ENCODE assay signal across 8 cellular contexts in genomic region chr7:151876112-151876898, GRCh38. TPM values are rescaled to one million over a fixed set of nuclear protein-coding genes. Genes with fewer than 3 reads are reported as not detected.
DNase-seq lines count a peak whose midpoint lies in the region; FAIRE-seq and TF ChIP-seq lines count a peak whose summit lies in the region.

No MANE protein-coding gene starts in this region.

- H3K4me1 ChIP-seq in H1 (replicated peaks in 1 of 4; ENCODE audit: control insufficient read depth in 3 of 4, insufficient read depth in 4 of 4, low read length in 3 of 4), result peaks cover 0 to 14% (median 4%) of the 10 kb centered on the region in 4 experiments; a peak in 6 of 7 replicates

- no peak overlapping the region for H3K4ac ChIP-seq in H1 (replicated peaks; ENCODE audit: insufficient read length, low read depth, low read length)

- no peak overlapping the region for H2BK5ac ChIP-seq in H1 (ENCODE audit: low read depth, low read length)

- H4K20me1 ChIP-seq in H1 (replicated peaks in 1 of 2; ENCODE audit: control insufficient read depth in 1 of 2, insufficient read depth in 2 of 2, low read length in 2 of 2), result no peaks in the 10 kb centered on the region

- TF ChIP-seq RAD21 in H1 (IDR thresholded peaks at IDR 0.05 in 1 of 2, conservative IDR thresholded peaks at IDR 0.05 in 1 of 2; ENCODE audit: low read depth in 2 of 2, low read length in 2 of 2), result no peak

- H4K5ac ChIP-seq in H1 (ENCODE audit: insufficient read length, low read depth, low read length), result no peak overlapping the region

- POLR2A ChIA-PET in AG04450 (lab: Yijun Ruan, JAX), result no interaction called here
- POLR2A ChIA-PET in H1 (lab: Charles Lee; ENCODE audit: partially characterized antibody), result interaction anchor here (1.1 to 1.5 kb wide), 2 partner anchors 19 to 149 kb away, joined by 3 read pairs; no protein-coding TSS in a partner anchor

- H3K27ac ChIP-seq in AG04450 (ENCODE audit: low read depth, low read length) (no peak overlapping the region), H1 (ENCODE audit: low read depth, low read length) (no peak overlapping the region)

- no peak overlapping the region for H3K9ac ChIP-seq in H1 (replicated peaks in 1 of 4; ENCODE audit: extremely low read depth in 1 of 4, low read depth in 3 of 4, low read length in 3 of 4)

- DNase-seq in AG04450 (ENCODE audit: low read depth, low spot score), result no peak
- peak; percentile 31 for DNase-seq in GM19240 (ENCODE audit: insufficient read length, low spot score)
- peak; percentile 15 for DNase-seq in NCI-H226
- peak; percentile 14 to 41 (median 21) for DNase-seq in activated CD8-positive, alpha-beta memory T cell treated with anti-CD3 and anti-CD28 coated beads for 48 hours (ENCODE audit: low read depth in 2 of 3, low spot score in 2 of 3)
- DNase-seq in H1 (ENCODE audit: low read depth in 1 of 2, low spot score in 2 of 2), result peak in 1 of 2 experiments; percentile 85
- DNase-seq in mucosa of gallbladder (ENCODE audit: low spot score), result peak; percentile 74
- peak; percentile 12 to 52 for DNase-seq in stimulated activated CD8-positive, alpha-beta memory T cell treated with anti-CD3 and anti-CD28 coated beads, Interleukin-2, amount 100 ng/mL, for 1 hour (ENCODE audit: low read depth in 2 of 2)
- no peak for DNase-seq in D721Med (ENCODE audit: insufficient read length, low spot score)

- no peaks in the 10 kb centered on the region for H3K79me1 ChIP-seq in H1 (ENCODE audit: low read depth, low read length)

- H3K27me3 ChIP-seq in AG04450 (ENCODE audit: control insufficient read depth, insufficient read depth, low read length), result peaks cover 56% of the 10 kb centered on the region
- peaks cover 6 to 28% (median 19%) of the 10 kb centered on the region in 4 experiments for H3K27me3 ChIP-seq in H1 (replicated peaks in 1 of 4; ENCODE audit: control insufficient read depth in 3 of 4, extremely low read depth in 1 of 4, insufficient read depth in 3 of 4, low read length in 3 of 4)

- CTCF ChIA-PET in AG04450 (lab: Charles Lee) (interaction anchor here (0.6 kb wide), 1 partner anchor 93 kb away, joined by 3 read pairs; no protein-coding TSS in a partner anchor), H1 (lab: Charles Lee; ENCODE audit: partially characterized antibody) (no interaction called here)

- 0% methylated on average over 55 of the region's 84 CpGs; no CpG with 5 or more reads in 1 of the 2 experiments for WGBS in H1 (ENCODE audit: extremely low coverage in 1 of 2, insufficient coverage in 1 of 2, insufficient read length in 1 of 2, insufficient replicate concordance in 2 of 2, low coverage in 1 of 2, low lambda C conversion rate in 2 of 2, missing lambda C conversion rate in 1 of 2), 2 experiments

- no peaks in the 10 kb centered on the region for H3K36me3 ChIP-seq in H1 (ENCODE audit: control insufficient read depth in 2 of 4, insufficient read depth in 4 of 4, low read length in 3 of 4)

- TF ChIP-seq EP300 in H1 (IDR thresholded peaks at IDR 0.05; ENCODE audit: borderline replicate concordance in 1 of 2, low read depth in 2 of 2, low read length in 2 of 2), result no peak

- H4K91ac ChIP-seq in H1 (replicated peaks; ENCODE audit: insufficient read length, low read length), result no peak overlapping the region

- no peak overlapping the region for H2BK15ac ChIP-seq in H1 (ENCODE audit: low read length)

- H3K18ac ChIP-seq in H1 (ENCODE audit: extremely low read depth, low read length), result peak overlapping the region; percentile 83

- peaks cover 3% of the 10 kb centered on the region; the same call in 1 of the 2 replicates for H3K9me3 ChIP-seq in AG04450 (ENCODE audit: control insufficient read depth, insufficient read depth, low read length)
- no peaks in the 10 kb centered on the region for H3K9me3 ChIP-seq in H1 (ENCODE audit: insufficient read depth in 2 of 2, low read depth in 1 of 2, low read length in 1 of 2)

- no peak for TF ChIP-seq CTCF in AG04450 (IDR thresholded peaks at IDR 0.05; ENCODE audit: low read depth, low read length)
- TF ChIP-seq CTCF in H1 (IDR thresholded peaks at IDR 0.05; ENCODE audit: control extremely low read depth in 1 of 3, insufficient read depth in 1 of 3, low read depth in 1 of 3, low read length in 3 of 3), result no peak
- no peak for TF ChIP-seq CTCF in D721Med (IDR thresholded peaks at IDR 0.05; ENCODE audit: insufficient read depth, missing control alignments)

- H2AK5ac ChIP-seq in H1 (ENCODE audit: low read depth, low read length), result no peak overlapping the region

- no peak overlapping the region for H2BK12ac ChIP-seq in H1 (ENCODE audit: low read depth, low read length)

- FAIRE-seq in H1 (lab: Jason Lieb, UNC), result no peak
- no peak for FAIRE-seq in D721Med (lab: Jason Lieb, UNC)

- no peaks in the 10 kb centered on the region for H3K79me2 ChIP-seq in H1 (ENCODE audit: control insufficient read depth in 1 of 2, insufficient read depth in 2 of 2, low read length in 2 of 2)

- no peak overlapping the region for H3K23ac ChIP-seq in H1 (ENCODE audit: insufficient read length)

- no peak overlapping the region for H2BK120ac ChIP-seq in H1 (replicated peaks; ENCODE audit: low read depth, low read length)

- no peak for TF ChIP-seq POLR2A in H1 (IDR thresholded peaks at IDR 0.05; ENCODE audit: control extremely low read depth in 1 of 2, low read depth in 2 of 2, low read length in 2 of 2)

- no peak overlapping the region for H2BK20ac ChIP-seq in H1 (ENCODE audit: low read length)

- no peak overlapping the region for H3K56ac ChIP-seq in H1 (replicated peaks; ENCODE audit: insufficient read length, low read depth, low read length)

- peaks cover 25% of the 10 kb centered on the region for H3K23me2 ChIP-seq in H1 (ENCODE audit: low read depth, low read length)

- H4K8ac ChIP-seq in H1 (ENCODE audit: extremely low read depth, insufficient read depth, low read length), result no peak overlapping the region

- H3K4me2 ChIP-seq in H1 (ENCODE audit: insufficient read depth in 1 of 2, low read depth in 2 of 2, low read length in 2 of 2), result peak overlapping the region; percentile 66 to 93

- H2AFZ ChIP-seq in H1 (ENCODE audit: low read length), result peak overlapping the region; percentile 1; the same call in 1 of the 2 replicates

- H3K4me3 ChIP-seq in AG04450 (ENCODE audit: low read depth, low read length), result peak overlapping the region; percentile 58
- peak overlapping the region; percentile 38 to 74 (median 64) for H3K4me3 ChIP-seq in H1 (ENCODE audit: extremely low read depth in 1 of 4, insufficient read depth in 2 of 4, low read depth in 3 of 4, low read length in 4 of 4)

- no peak overlapping the region for H3K14ac ChIP-seq in H1 (ENCODE audit: insufficient read length)

TF ChIP-seq in H1, 55 proteins besides CTCF, POLR2A, EP300 and RAD21 (continues in another document):
- no peak for TF ChIP-seq ATF3 (IDR thresholded peaks at IDR 0.05; ENCODE audit: insufficient read depth, low read depth, low read length)
- no peak for TF ChIP-seq SP4 (IDR thresholded peaks at IDR 0.05; ENCODE audit: low read length)
- TF ChIP-seq SIX5 (IDR thresholded peaks at IDR 0.05; ENCODE audit: low read depth, low read length), result no peak
- no peak for TF ChIP-seq RBBP5 (IDR thresholded peaks at IDR 0.05; ENCODE audit: borderline replicate concordance, low read depth, low read length)
- no peak for TF ChIP-seq RFX5 (IDR thresholded peaks at IDR 0.05; ENCODE audit: borderline replicate concordance, low read depth, low read length)
- TF ChIP-seq ASH2L (IDR thresholded peaks at IDR 0.05; ENCODE audit: low read length), result peak; percentile 62
- TF ChIP-seq SRF (IDR thresholded peaks at IDR 0.05; ENCODE audit: low read depth, low read length), result no peak
- peak; percentile 53; the same call in 1 of the 2 replicates for TF ChIP-seq MAX (IDR thresholded peaks at IDR 0.05)
- no peak for TF ChIP-seq ATF2 (IDR thresholded peaks at IDR 0.05; ENCODE audit: low read length)
- no peak for TF ChIP-seq FOSL1 (IDR thresholded peaks at IDR 0.05; ENCODE audit: insufficient read depth, low read depth, low read length)
- no peak for TF ChIP-seq JUN (IDR thresholded peaks at IDR 0.05; ENCODE audit: low read depth, low read length)
- TF ChIP-seq PHF8 (conservative IDR thresholded peaks at IDR 0.05; ENCODE audit: low read depth, low read length), result peak; percentile 17; the same call in 1 of the 2 replicates
- no peak for TF ChIP-seq KDM5A (IDR thresholded peaks at IDR 0.05; ENCODE audit: low read length)
- TF ChIP-seq TCF12 (IDR thresholded peaks at IDR 0.05; ENCODE audit: low read depth, low read length), result no peak
- TF ChIP-seq HDAC6 (IDR thresholded peaks at IDR 0.05; ENCODE audit: low read depth, low read length), result no peak
- no peak for TF ChIP-seq CHD2 (IDR thresholded peaks at IDR 0.05; ENCODE audit: low read length)

RNA-seq across cellular contexts. Expression of gene PRKAG2, which starts 0.6 kb away (rescaled TPM):
- polyA plus RNA-seq in AG04450 (2011; rRNA removed), result 34.1 and 45.0 TPM in 2 replicates
- 23.4 and 25.2 TPM in 2 replicates for polyA minus RNA-seq in AG04450 (2011; rRNA and poly(A)+ RNA removed)
- total RNA-seq in H1 (2021; fragmentation: NEBNext Ultra II Directional; extraction: Animal tissue kit (Norgen Biotek cat#: 25700)), result 18.1 and 21.2 TPM in 2 replicates
- 5.4 and 7.5 TPM in 2 replicates for polyA plus RNA-seq in H1 (2011; rRNA removed)
- polyA plus RNA-seq in H1 (2011; cell fraction: cytosol; rRNA removed), result 10.7 TPM
- 4.9 TPM for polyA plus RNA-seq in H1 (2011; cell fraction: nucleus; rRNA removed)
- 10.7 to 13.6 TPM (median 12.0 TPM) in 4 replicates for polyA plus RNA-seq in H1 (2012, experiment 1 of 2)
- 5.8 TPM for polyA plus RNA-seq in H1 (2012, experiment 2 of 2)
- 14.0 TPM for polyA plus RNA-seq in H1 (2013, experiment 1 of 2)
- polyA plus RNA-seq in H1 (2013, experiment 2 of 2), result 13.6 TPM
- polyA minus RNA-seq in H1 (2011; rRNA and poly(A)+ RNA removed), result 5.3 and 7.7 TPM in 2 replicates
- polyA minus RNA-seq in H1 (2011; cell fraction: cytosol; rRNA and poly(A)+ RNA removed), result 3.5 TPM
- 6.3 TPM for polyA minus RNA-seq in H1 (2011; cell fraction: nucleus; rRNA and poly(A)+ RNA removed)
- 54.8 TPM for total RNA-seq in mucosa of gallbladder

Comparison
In these comparisons a context has a peak if more than half of its experiments do, and no peak if none do; other contexts are left out.
1. DNase-seq: peak in GM19240 (single experiment), NCI-H226 (single experiment), activated CD8-positive, alpha-beta memory T cell treated with anti-CD3 and anti-CD28 coated beads for 48 hours (3 of 3), mucosa of gallbladder (single experiment) and stimulated activated CD8-positive, alpha-beta memory T cell treated with anti-CD3 and anti-CD28 coated beads, Interleukin-2, amount 100 ng/mL, for 1 hour (2 of 2); none in AG04450 (single experiment) and D721Med (single experiment).